ENCODE assay signal across 1 cellular context in the genomic region with DNA sequence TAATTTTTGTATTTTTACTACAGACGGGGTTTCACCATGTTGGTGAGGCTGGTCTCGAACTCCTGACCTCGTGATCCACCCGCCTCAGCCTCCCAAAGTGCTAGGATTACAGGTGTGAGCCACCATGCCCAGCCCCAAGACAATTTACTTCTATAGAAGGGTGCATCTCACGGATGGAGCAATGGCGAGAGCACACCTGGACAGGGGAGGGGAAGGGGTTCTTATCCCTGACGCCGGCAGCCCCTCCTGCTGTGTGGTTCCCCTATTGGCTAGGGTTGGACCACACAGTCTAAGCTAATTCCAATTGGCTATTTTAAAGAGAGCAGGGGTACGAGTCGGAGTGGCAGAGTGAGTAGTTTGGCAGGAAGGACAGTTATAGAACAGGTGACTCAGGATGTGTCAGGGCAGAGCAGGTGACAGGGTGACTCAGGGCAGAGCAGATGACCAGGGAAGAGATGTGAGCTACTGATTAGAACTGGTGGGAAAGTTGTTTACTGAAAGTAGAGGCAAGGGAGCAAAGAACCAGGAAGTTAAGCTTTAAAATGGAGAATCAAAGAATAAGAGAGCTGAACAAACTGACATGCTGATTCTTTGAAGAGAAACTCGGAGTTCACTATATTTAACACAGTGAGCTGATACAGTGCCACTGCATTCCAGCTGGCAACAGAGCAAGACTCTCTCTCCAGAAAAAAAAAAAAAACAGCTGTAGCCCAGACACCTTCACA.
TF ChIP-seq lines count a peak whose summit lies in the region.

No MANE protein-coding gene starts in this region.

TF ChIP-seq in HepG2, 621 proteins besides CTCF, POLR2A, EP300 and RAD21 (continues in another document):
- TF ChIP-seq FOXK2 (IDR thresholded peaks at IDR 0.05) (peak; percentile 69), ZNF703 (CRISPR knock-in tag; IDR thresholded peaks at IDR 0.05; ENCODE audit: borderline replicate concordance) (no peak), KAT7 (CRISPR knock-in tag; IDR thresholded peaks at IDR 0.05; ENCODE audit: borderline replicate concordance) (no peak), HIVEP1 (CRISPR knock-in tag; IDR thresholded peaks at IDR 0.05) (no peak), NKX3-1 (CRISPR knock-in tag; IDR thresholded peaks at IDR 0.05) (no peak), ZNF143 (CRISPR knock-in tag; IDR thresholded peaks at IDR 0.05) (no peak), KMT2B (CRISPR knock-in tag; IDR thresholded peaks at IDR 0.05) (no peak), ZNF788 (CRISPR knock-in tag; IDR thresholded peaks at IDR 0.05; ENCODE audit: borderline replicate concordance) (no peak), ZNF329 (CRISPR knock-in tag; IDR thresholded peaks at IDR 0.05; ENCODE audit: low read depth) (no peak), BHLHE40 (IDR thresholded peaks at IDR 0.05; ENCODE audit: low read length) (0 out of 2 replicates have a peak, but pooled peaks have one; percentile 32), ZNF605 (CRISPR knock-in tag; IDR thresholded peaks at IDR 0.05) (no peak), ZNF841 (CRISPR knock-in tag; IDR thresholded peaks at IDR 0.05; ENCODE audit: borderline replicate concordance) (no peak), MZF1 (CRISPR knock-in tag; IDR thresholded peaks at IDR 0.05; ENCODE audit: borderline replicate concordance) (no peak), ZNF3 (CRISPR knock-in tag; IDR thresholded peaks at IDR 0.05) (no peak), ETV6 (CRISPR knock-in tag; conservative IDR thresholded peaks at IDR 0.05) (no peak), SP140L (CRISPR knock-in tag; IDR thresholded peaks at IDR 0.05; ENCODE audit: borderline replicate concordance) (no peak), ZFP36 (IDR thresholded peaks at IDR 0.05; ENCODE audit: borderline replicate concordance, low read depth, low read length, partially characterized antibody) (no peak), CREB1 (IDR thresholded peaks at IDR 0.05) (no peak; the same call in 1 of the 2 replicates), CREB1 (CRISPR knock-in tag; IDR thresholded peaks at IDR 0.05) (no peak), ZNF343 (CRISPR knock-in tag; IDR thresholded peaks at IDR 0.05) (no peak), ZSCAN12 (CRISPR knock-in tag; IDR thresholded peaks at IDR 0.05) (no peak), MIXL1 (CRISPR knock-in tag; IDR thresholded peaks at IDR 0.05) (no peak), ZNF772 (CRISPR knock-in tag; IDR thresholded peaks at IDR 0.05) (no peak), RARA (CRISPR knock-in tag; IDR thresholded peaks at IDR 0.05) (peak; percentile 73; the same call in 1 of the 2 replicates), AHR (CRISPR knock-in tag; IDR thresholded peaks at IDR 0.05) (no peak), RBM39 (IDR thresholded peaks at IDR 0.05; ENCODE audit: low read depth, low read length, poor library complexity, severe bottlenecking) (no peak), RXRB (CRISPR knock-in tag; IDR thresholded peaks at IDR 0.05; ENCODE audit: borderline replicate concordance) (peak; percentile 61; the same call in 1 of the 2 replicates), ZNF10 (CRISPR knock-in tag; IDR thresholded peaks at IDR 0.05; ENCODE audit: borderline replicate concordance, low read depth) (no peak), NAIF1 (CRISPR knock-in tag; IDR thresholded peaks at IDR 0.05; ENCODE audit: borderline replicate concordance) (no peak), RNF2 (conservative IDR thresholded peaks at IDR 0.05; ENCODE audit: low read depth) (no peak), ERF (CRISPR knock-in tag; IDR thresholded peaks at IDR 0.05) (no peak), SMARCE1 (IDR thresholded peaks at IDR 0.05; ENCODE audit: borderline replicate concordance) (no peak), ZNF607 (CRISPR knock-in tag; IDR thresholded peaks at IDR 0.05; ENCODE audit: borderline replicate concordance) (peak; percentile 45; the same call in 1 of the 2 replicates), TCF7L2 (IDR thresholded peaks at IDR 0.05; ENCODE audit: low read depth, low read length) (no peak), JUNB (CRISPR knock-in tag; IDR thresholded peaks at IDR 0.05; ENCODE audit: borderline replicate concordance) (no peak), ZNF83 (CRISPR knock-in tag; IDR thresholded peaks at IDR 0.05; ENCODE audit: borderline replicate concordance) (no peak), ZNF737 (CRISPR knock-in tag; IDR thresholded peaks at IDR 0.05; ENCODE audit: borderline replicate concordance) (no peak), ZNF501 (CRISPR knock-in tag; IDR thresholded peaks at IDR 0.05) (no peak), MXD4 (CRISPR knock-in tag; IDR thresholded peaks at IDR 0.05) (no peak), ZBTB8A (CRISPR knock-in tag; IDR thresholded peaks at IDR 0.05; ENCODE audit: borderline replicate concordance, low read depth) (no peak), KDM5A (IDR thresholded peaks at IDR 0.05; ENCODE audit: borderline replicate concordance, low read length) (no peak)
- TF ChIP-seq, protein P1, sequence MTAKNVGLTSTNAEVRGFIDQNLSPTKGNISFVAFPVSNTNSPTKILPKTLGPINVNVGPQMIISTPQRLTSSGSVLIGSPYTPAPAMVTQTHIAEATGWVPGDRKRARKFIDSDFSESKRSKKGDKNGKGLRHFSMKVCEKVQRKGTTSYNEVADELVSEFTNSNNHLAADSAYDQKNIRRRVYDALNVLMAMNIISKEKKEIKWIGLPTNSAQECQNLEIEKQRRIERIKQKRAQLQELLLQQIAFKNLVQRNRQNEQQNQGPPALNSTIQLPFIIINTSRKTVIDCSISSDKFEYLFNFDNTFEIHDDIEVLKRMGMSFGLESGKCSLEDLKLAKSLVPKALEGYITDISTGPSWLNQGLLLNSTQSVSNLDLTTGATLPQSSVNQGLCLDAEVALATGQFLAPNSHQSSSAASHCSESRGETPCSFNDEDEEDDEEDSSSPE (CRISPR knock-in tag; IDR thresholded peaks at IDR 0.05), result no peak
- TF ChIP-seq, protein P2, sequence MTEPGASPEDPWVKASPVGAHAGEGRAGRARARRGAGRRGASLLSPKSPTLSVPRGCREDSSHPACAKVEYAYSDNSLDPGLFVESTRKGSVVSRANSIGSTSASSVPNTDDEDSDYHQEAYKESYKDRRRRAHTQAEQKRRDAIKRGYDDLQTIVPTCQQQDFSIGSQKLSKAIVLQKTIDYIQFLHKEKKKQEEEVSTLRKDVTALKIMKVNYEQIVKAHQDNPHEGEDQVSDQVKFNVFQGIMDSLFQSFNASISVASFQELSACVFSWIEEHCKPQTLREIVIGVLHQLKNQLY (CRISPR knock-in tag; IDR thresholded peaks at IDR 0.05), result no peak
- TF ChIP-seq, protein P3, sequence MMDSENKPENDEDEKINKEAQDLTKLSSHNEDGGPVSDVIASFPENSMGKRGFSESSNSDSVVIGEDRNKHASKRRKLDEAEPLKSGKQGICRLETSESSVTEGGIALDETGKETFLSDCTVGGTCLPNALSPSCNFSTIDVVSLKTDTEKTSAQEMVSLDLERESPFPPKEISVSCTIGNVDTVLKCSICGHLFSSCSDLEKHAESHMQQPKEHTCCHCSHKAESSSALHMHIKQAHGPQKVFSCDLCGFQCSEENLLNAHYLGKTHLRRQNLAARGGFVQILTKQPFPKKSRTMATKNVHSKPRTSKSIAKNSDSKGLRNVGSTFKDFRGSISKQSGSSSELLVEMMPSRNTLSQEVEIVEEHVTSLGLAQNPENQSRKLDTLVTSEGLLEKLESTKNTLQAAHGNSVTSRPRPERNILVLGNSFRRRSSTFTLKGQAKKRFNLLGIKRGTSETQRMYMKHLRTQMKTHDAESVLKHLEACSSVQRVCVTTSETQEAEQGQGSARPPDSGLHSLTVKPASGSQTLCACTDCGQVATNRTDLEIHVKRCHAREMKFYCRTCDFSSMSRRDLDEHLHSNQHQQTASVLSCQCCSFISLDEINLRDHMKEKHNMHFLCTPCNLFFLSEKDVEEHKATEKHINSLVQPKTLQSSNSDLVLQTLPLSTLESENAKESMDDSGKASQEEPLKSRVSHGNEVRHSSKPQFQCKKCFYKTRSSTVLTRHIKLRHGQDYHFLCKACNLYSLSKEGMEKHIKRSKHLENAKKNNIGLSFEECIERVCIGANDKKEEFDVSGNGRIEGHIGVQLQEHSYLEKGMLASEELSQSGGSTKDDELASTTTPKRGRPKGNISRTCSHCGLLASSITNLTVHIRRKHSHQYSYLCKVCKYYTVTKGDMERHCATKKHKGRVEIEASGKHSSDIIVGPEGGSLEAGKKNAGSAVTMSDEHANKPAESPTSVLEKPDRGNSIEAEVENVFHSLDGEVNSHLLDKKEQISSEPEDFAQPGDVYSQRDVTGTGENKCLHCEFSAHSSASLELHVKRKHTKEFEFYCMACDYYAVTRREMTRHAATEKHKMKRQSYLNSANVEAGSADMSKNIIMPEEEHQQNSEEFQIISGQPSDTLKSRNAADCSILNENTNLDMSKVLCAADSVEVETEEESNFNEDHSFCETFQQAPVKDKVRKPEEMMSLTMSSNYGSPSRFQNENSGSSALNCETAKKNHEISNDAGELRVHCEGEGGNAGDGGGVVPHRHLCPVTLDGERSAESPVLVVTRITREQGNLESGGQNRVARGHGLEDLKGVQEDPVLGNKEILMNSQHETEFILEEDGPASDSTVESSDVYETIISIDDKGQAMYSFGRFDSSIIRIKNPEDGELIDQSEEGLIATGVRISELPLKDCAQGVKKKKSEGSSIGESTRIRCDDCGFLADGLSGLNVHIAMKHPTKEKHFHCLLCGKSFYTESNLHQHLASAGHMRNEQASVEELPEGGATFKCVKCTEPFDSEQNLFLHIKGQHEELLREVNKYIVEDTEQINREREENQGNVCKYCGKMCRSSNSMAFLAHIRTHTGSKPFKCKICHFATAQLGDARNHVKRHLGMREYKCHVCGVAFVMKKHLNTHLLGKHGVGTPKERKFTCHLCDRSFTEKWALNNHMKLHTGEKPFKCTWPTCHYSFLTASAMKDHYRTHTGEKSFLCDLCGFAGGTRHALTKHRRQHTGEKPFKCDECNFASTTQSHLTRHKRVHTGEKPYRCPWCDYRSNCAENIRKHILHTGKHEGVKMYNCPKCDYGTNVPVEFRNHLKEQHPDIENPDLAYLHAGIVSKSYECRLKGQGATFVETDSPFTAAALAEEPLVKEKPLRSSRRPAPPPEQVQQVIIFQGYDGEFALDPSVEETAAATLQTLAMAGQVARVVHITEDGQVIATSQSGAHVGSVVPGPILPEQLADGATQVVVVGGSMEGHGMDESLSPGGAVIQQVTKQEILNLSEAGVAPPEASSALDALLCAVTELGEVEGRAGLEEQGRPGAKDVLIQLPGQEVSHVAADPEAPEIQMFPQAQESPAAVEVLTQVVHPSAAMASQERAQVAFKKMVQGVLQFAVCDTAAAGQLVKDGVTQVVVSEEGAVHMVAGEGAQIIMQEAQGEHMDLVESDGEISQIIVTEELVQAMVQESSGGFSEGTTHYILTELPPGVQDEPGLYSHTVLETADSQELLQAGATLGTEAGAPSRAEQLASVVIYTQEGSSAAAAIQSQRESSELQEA (CRISPR knock-in tag; IDR thresholded peaks at IDR 0.05; ENCODE audit: not compliant biosample characterization), result no peak
- TF ChIP-seq, protein P4, sequence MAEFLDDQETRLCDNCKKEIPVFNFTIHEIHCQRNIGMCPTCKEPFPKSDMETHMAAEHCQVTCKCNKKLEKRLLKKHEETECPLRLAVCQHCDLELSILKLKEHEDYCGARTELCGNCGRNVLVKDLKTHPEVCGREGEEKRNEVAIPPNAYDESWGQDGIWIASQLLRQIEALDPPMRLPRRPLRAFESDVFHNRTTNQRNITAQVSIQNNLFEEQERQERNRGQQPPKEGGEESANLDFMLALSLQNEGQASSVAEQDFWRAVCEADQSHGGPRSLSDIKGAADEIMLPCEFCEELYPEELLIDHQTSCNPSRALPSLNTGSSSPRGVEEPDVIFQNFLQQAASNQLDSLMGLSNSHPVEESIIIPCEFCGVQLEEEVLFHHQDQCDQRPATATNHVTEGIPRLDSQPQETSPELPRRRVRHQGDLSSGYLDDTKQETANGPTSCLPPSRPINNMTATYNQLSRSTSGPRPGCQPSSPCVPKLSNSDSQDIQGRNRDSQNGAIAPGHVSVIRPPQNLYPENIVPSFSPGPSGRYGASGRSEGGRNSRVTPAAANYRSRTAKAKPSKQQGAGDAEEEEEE (CRISPR knock-in tag; IDR thresholded peaks at IDR 0.05; ENCODE audit: borderline replicate concordance), result no peak
- TF ChIP-seq, protein P5, sequence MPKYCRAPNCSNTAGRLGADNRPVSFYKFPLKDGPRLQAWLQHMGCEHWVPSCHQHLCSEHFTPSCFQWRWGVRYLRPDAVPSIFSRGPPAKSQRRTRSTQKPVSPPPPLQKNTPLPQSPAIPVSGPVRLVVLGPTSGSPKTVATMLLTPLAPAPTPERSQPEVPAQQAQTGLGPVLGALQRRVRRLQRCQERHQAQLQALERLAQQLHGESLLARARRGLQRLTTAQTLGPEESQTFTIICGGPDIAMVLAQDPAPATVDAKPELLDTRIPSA (CRISPR knock-in tag; IDR thresholded peaks at IDR 0.05; ENCODE audit: borderline replicate concordance), result no peak
- TF ChIP-seq, protein P6, sequence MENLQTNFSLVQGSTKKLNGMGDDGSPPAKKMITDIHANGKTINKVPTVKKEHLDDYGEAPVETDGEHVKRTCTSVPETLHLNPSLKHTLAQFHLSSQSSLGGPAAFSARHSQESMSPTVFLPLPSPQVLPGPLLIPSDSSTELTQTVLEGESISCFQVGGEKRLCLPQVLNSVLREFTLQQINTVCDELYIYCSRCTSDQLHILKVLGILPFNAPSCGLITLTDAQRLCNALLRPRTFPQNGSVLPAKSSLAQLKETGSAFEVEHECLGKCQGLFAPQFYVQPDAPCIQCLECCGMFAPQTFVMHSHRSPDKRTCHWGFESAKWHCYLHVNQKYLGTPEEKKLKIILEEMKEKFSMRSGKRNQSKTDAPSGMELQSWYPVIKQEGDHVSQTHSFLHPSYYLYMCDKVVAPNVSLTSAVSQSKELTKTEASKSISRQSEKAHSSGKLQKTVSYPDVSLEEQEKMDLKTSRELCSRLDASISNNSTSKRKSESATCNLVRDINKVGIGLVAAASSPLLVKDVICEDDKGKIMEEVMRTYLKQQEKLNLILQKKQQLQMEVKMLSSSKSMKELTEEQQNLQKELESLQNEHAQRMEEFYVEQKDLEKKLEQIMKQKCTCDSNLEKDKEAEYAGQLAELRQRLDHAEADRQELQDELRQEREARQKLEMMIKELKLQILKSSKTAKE (CRISPR knock-in tag; IDR thresholded peaks at IDR 0.05; ENCODE audit: borderline replicate concordance), result no peak
- TF ChIP-seq, protein P7, sequence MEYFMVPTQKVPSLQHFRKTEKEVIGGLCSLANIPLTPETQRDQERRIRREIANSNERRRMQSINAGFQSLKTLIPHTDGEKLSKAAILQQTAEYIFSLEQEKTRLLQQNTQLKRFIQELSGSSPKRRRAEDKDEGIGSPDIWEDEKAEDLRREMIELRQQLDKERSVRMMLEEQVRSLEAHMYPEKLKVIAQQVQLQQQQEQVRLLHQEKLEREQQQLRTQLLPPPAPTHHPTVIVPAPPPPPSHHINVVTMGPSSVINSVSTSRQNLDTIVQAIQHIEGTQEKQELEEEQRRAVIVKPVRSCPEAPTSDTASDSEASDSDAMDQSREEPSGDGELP (IDR thresholded peaks at IDR 0.05; ENCODE audit: borderline replicate concordance, low read depth), result peak; percentile 82; the same call in 1 of the 2 replicates
